Comparison of ENCODE assay signal across 1 cellular context in genomic region chr1:214261206-214262123, GRCh38.
A peak's percentile ranks its signal among the peaks of the same experiment; 100 is the strongest.
TF ChIP-seq lines count a peak whose summit lies in the region.

No MANE protein-coding gene starts in this region.

TF ChIP-seq in HepG2, 621 proteins besides CTCF, POLR2A, EP300 and RAD21 (continued from another document and continues in another):
- TF ChIP-seq, protein P1, sequence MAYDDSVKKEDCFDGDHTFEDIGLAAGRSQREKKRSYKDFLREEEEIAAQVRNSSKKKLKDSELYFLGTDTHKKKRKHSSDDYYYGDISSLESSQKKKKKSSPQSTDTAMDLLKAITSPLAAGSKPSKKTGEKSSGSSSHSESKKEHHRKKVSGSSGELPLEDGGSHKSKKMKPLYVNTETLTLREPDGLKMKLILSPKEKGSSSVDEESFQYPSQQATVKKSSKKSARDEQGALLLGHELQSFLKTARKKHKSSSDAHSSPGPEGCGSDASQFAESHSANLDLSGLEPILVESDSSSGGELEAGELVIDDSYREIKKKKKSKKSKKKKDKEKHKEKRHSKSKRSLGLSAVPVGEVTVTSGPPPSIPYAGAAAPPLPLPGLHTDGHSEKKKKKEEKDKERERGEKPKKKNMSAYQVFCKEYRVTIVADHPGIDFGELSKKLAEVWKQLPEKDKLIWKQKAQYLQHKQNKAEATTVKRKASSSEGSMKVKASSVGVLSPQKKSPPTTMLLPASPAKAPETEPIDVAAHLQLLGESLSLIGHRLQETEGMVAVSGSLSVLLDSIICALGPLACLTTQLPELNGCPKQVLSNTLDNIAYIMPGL (CRISPR knock-in tag; IDR thresholded peaks at IDR 0.05; ENCODE audit: borderline replicate concordance in 1 of 2, low read depth in 1 of 2): peak; percentile 30 to 77; a peak in 1 of 4 replicates
- no peak for TF ChIP-seq ZNF12 (CRISPR knock-in tag; IDR thresholded peaks at IDR 0.05)
- TF ChIP-seq PRDM4 (CRISPR knock-in tag; IDR thresholded peaks at IDR 0.05; ENCODE audit: borderline replicate concordance): no peak
- no peak for TF ChIP-seq MTA1 (CRISPR knock-in tag; IDR thresholded peaks at IDR 0.05; ENCODE audit: borderline replicate concordance)
- TF ChIP-seq CHD4 (IDR thresholded peaks at IDR 0.05; ENCODE audit: borderline replicate concordance, low read length): no peak
- no peak for TF ChIP-seq NR2F6 (IDR thresholded peaks at IDR 0.05)
- peak; percentile 32; the same call in 1 of the 2 replicates for TF ChIP-seq NR2F6 (CRISPR knock-in tag; IDR thresholded peaks at IDR 0.05)
- peak; percentile 45; the same call in 1 of the 2 replicates for TF ChIP-seq MXD4 (CRISPR knock-in tag; IDR thresholded peaks at IDR 0.05)
- 0 out of 2 replicates have a peak, but pooled peaks have one; percentile 19 for TF ChIP-seq HOXA5 (CRISPR knock-in tag; IDR thresholded peaks at IDR 0.05)
- no peak for TF ChIP-seq ZBTB42 (CRISPR knock-in tag; IDR thresholded peaks at IDR 0.05)
- TF ChIP-seq TSC22D2 (CRISPR knock-in tag; IDR thresholded peaks at IDR 0.05; ENCODE audit: borderline replicate concordance): no peak
- TF ChIP-seq, protein P2, sequence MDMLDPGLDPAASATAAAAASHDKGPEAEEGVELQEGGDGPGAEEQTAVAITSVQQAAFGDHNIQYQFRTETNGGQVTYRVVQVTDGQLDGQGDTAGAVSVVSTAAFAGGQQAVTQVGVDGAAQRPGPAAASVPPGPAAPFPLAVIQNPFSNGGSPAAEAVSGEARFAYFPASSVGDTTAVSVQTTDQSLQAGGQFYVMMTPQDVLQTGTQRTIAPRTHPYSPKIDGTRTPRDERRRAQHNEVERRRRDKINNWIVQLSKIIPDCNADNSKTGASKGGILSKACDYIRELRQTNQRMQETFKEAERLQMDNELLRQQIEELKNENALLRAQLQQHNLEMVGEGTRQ (IDR thresholded peaks at IDR 0.05; ENCODE audit: low read depth, low read length): no peak
- TF ChIP-seq, protein P2 (CRISPR knock-in tag; IDR thresholded peaks at IDR 0.05; ENCODE audit: borderline replicate concordance): no peak
- TF ChIP-seq ZNF770 (CRISPR knock-in tag; IDR thresholded peaks at IDR 0.05): no peak
- peak; percentile 78 for TF ChIP-seq CEBPG (CRISPR knock-in tag; IDR thresholded peaks at IDR 0.05)
- TF ChIP-seq ZNF383 (CRISPR knock-in tag; IDR thresholded peaks at IDR 0.05; ENCODE audit: borderline replicate concordance): no peak
- 0 out of 2 replicates have a peak, but pooled peaks have one; percentile 10 for TF ChIP-seq ZNF644 (CRISPR knock-in tag; IDR thresholded peaks at IDR 0.05; ENCODE audit: low read depth)
- peak; percentile 72; the same call in 1 of the 2 replicates for TF ChIP-seq ZNF598 (CRISPR knock-in tag; IDR thresholded peaks at IDR 0.05; ENCODE audit: borderline replicate concordance)
- TF ChIP-seq ZNF883 (CRISPR knock-in tag; IDR thresholded peaks at IDR 0.05; ENCODE audit: not compliant biosample characterization): no peak
- no peak for TF ChIP-seq HOXA9 (CRISPR knock-in tag; IDR thresholded peaks at IDR 0.05; ENCODE audit: borderline replicate concordance)
- TF ChIP-seq ZSCAN9 (CRISPR knock-in tag; IDR thresholded peaks at IDR 0.05; ENCODE audit: borderline replicate concordance): no peak
- TF ChIP-seq CAMTA2 (CRISPR knock-in tag; IDR thresholded peaks at IDR 0.05; ENCODE audit: borderline replicate concordance): no peak
- TF ChIP-seq RFX1 (IDR thresholded peaks at IDR 0.05): no peak
- TF ChIP-seq ZBTB38 (CRISPR knock-in tag; IDR thresholded peaks at IDR 0.05): 0 out of 2 replicates have a peak, but pooled peaks have one; percentile 18
- no peak for TF ChIP-seq PHF21A (CRISPR knock-in tag; IDR thresholded peaks at IDR 0.05)
- no peak for TF ChIP-seq PHB2 (IDR thresholded peaks at IDR 0.05; ENCODE audit: partially characterized antibody)
- TF ChIP-seq BRCA1 (CRISPR knock-in tag; IDR thresholded peaks at IDR 0.05): no peak
- TF ChIP-seq ETV6 (CRISPR knock-in tag; conservative IDR thresholded peaks at IDR 0.05): 0 out of 2 replicates have a peak, but pooled peaks have one; percentile 49
- TF ChIP-seq, protein P3, sequence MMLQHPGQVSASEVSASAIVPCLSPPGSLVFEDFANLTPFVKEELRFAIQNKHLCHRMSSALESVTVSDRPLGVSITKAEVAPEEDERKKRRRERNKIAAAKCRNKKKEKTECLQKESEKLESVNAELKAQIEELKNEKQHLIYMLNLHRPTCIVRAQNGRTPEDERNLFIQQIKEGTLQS (CRISPR knock-in tag; IDR thresholded peaks at IDR 0.05): no peak
- TF ChIP-seq ZNF275 (CRISPR knock-in tag; IDR thresholded peaks at IDR 0.05; ENCODE audit: borderline replicate concordance): no peak
- TF ChIP-seq RBM39 (IDR thresholded peaks at IDR 0.05; ENCODE audit: low read depth, low read length, poor library complexity, severe bottlenecking): no peak
- TF ChIP-seq MEF2D (CRISPR knock-in tag; IDR thresholded peaks at IDR 0.05): no peak
- TF ChIP-seq ZNF878 (CRISPR knock-in tag; IDR thresholded peaks at IDR 0.05): no peak
- peak; percentile 13; the same call in 1 of the 2 replicates for TF ChIP-seq GATAD1 (CRISPR knock-in tag; IDR thresholded peaks at IDR 0.05)
- no peak for TF ChIP-seq DBP (CRISPR knock-in tag; IDR thresholded peaks at IDR 0.05; ENCODE audit: not compliant biosample characterization)
- TF ChIP-seq KLF12 (CRISPR knock-in tag; IDR thresholded peaks at IDR 0.05; ENCODE audit: borderline replicate concordance): no peak
- no peak for TF ChIP-seq HNRNPK (IDR thresholded peaks at IDR 0.05; ENCODE audit: low read depth, low read length, poor library complexity, severe bottlenecking)
- TF ChIP-seq ZFYVE20 (CRISPR knock-in tag; IDR thresholded peaks at IDR 0.05; ENCODE audit: borderline replicate concordance, low read depth): no peak
- TF ChIP-seq SRSF9 (IDR thresholded peaks at IDR 0.05; ENCODE audit: borderline replicate concordance, insufficient read depth, low read depth, low read length, poor library complexity, severe bottlenecking): no peak
- TF ChIP-seq ZMYM3 (CRISPR knock-in tag; IDR thresholded peaks at IDR 0.05): no peak
- TF ChIP-seq, protein P4, sequence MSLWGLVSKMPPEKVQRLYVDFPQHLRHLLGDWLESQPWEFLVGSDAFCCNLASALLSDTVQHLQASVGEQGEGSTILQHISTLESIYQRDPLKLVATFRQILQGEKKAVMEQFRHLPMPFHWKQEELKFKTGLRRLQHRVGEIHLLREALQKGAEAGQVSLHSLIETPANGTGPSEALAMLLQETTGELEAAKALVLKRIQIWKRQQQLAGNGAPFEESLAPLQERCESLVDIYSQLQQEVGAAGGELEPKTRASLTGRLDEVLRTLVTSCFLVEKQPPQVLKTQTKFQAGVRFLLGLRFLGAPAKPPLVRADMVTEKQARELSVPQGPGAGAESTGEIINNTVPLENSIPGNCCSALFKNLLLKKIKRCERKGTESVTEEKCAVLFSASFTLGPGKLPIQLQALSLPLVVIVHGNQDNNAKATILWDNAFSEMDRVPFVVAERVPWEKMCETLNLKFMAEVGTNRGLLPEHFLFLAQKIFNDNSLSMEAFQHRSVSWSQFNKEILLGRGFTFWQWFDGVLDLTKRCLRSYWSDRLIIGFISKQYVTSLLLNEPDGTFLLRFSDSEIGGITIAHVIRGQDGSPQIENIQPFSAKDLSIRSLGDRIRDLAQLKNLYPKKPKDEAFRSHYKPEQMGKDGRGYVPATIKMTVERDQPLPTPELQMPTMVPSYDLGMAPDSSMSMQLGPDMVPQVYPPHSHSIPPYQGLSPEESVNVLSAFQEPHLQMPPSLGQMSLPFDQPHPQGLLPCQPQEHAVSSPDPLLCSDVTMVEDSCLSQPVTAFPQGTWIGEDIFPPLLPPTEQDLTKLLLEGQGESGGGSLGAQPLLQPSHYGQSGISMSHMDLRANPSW (CRISPR knock-in tag; IDR thresholded peaks at IDR 0.05; ENCODE audit: borderline replicate concordance): no peak
- TF ChIP-seq TCF7L2 (IDR thresholded peaks at IDR 0.05; ENCODE audit: low read depth, low read length): no peak
- TF ChIP-seq, protein P5, sequence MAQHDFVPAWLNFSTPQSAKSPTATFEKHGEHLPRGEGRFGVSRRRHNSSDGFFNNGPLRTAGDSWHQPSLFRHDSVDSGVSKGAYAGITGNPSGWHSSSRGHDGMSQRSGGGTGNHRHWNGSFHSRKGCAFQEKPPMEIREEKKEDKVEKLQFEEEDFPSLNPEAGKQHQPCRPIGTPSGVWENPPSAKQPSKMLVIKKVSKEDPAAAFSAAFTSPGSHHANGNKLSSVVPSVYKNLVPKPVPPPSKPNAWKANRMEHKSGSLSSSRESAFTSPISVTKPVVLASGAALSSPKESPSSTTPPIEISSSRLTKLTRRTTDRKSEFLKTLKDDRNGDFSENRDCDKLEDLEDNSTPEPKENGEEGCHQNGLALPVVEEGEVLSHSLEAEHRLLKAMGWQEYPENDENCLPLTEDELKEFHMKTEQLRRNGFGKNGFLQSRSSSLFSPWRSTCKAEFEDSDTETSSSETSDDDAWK (CRISPR knock-in tag; IDR thresholded peaks at IDR 0.05): no peak
- TF ChIP-seq SAP130 (CRISPR knock-in tag; IDR thresholded peaks at IDR 0.05; ENCODE audit: low read depth): no peak
- no peak for TF ChIP-seq ZBTB21 (CRISPR knock-in tag; IDR thresholded peaks at IDR 0.05)
- TF ChIP-seq SALL1 (CRISPR knock-in tag; IDR thresholded peaks at IDR 0.05): peak; percentile 73
- 0 out of 2 replicates have a peak, but pooled peaks have one; percentile 19 for TF ChIP-seq PPARG (CRISPR knock-in tag; conservative IDR thresholded peaks at IDR 0.05)
- TF ChIP-seq SPEN (CRISPR knock-in tag; IDR thresholded peaks at IDR 0.05; ENCODE audit: low read depth): 0 out of 2 replicates have a peak, but pooled peaks have one; percentile 26
- TF ChIP-seq ZNF776 (CRISPR knock-in tag; IDR thresholded peaks at IDR 0.05): no peak
- peak; percentile 58 for TF ChIP-seq PBX2 (CRISPR knock-in tag; IDR thresholded peaks at IDR 0.05)
